15 cellular contexts compared by ENCODE assay signal in genomic region chr12:108827941-108828340, GRCh38. TPM values are rescaled to one million over a fixed set of nuclear protein-coding genes. Genes with fewer than 3 reads are reported as not detected.
DNase-seq lines count a peak whose midpoint lies in the region; ATAC-seq lines count a peak whose summit lies in the region.
"Had no signal": no experiment of that assay in that cellular context is flagged by ENCODE, and none has a peak within 500 bp of the region (broad histone marks: within the 10 kb centered on the region; RNA-seq: fewer than 3 reads in every experiment).

No MANE protein-coding gene starts in this region.

- H3K18ac ChIP-seq in mesenchymal stem cell (ENCODE audit: low read depth in 1 of 2, low read length in 2 of 2) = peak overlapping the region; percentile 75 to 79
- H3K18ac ChIP-seq in mesendoderm (ENCODE audit: low read length) = no peak overlapping the region

- peak overlapping the region in 1 of 2 experiments; percentile 63 for H3K23ac ChIP-seq in mesenchymal stem cell (ENCODE audit: low read length in 2 of 2)
- H3K23ac ChIP-seq in mesendoderm (ENCODE audit: low read length) = no peak overlapping the region

- H2BK120ac ChIP-seq in mesenchymal stem cell (ENCODE audit: low read depth, low read length) = peak overlapping the region; percentile 43
- no peak overlapping the region for H2BK120ac ChIP-seq in mesendoderm (ENCODE audit: low read depth, low read length)

- DNase-seq in RPMI7951 (ENCODE audit: low read depth) (peak; percentile 37), mesenchymal stem cell (no peak), mesendoderm (no peak)
- DNase-seq: activated CD4-positive, CD25-positive, alpha-beta regulatory T cell treated with anti-CD3 and anti-CD28 coated beads, Interleukin-2, amount 50 U/mL, for 72 hours; activated T-cell treated with anti-CD3 and anti-CD28 coated beads, Interleukin-2, amount 50 U/mL, for 1 hour; CD4-positive, CD25-positive, alpha-beta regulatory T cell; NCI-H526 had no signal

- peaks cover 34% of the 10 kb centered on the region for H3K4me1 ChIP-seq in mesenchymal stem cell (ENCODE audit: control insufficient read depth, insufficient read depth, low read depth, low read length)
- H3K4me1 ChIP-seq in stomach smooth muscle (ENCODE audit: control insufficient read depth, insufficient read depth, low read length) = peaks cover 46% of the 10 kb centered on the region
- H3K4me1 ChIP-seq in mesendoderm (ENCODE audit: control insufficient read depth, low read depth, low read length) = peaks cover 4% of the 10 kb centered on the region

- H2AK5ac ChIP-seq in mesenchymal stem cell (ENCODE audit: low read length, severe bottlenecking) = peak overlapping the region; percentile 97
- H2AK5ac ChIP-seq in mesendoderm (ENCODE audit: low read length) = no peak overlapping the region

- H2BK12ac ChIP-seq in mesenchymal stem cell (ENCODE audit: low read length in 2 of 2) = peak overlapping the region; percentile 29 to 80

- H2BK5ac ChIP-seq in mesenchymal stem cell (ENCODE audit: low read depth, low read length, poor library complexity, severe bottlenecking) (peak overlapping the region; percentile 98), mesendoderm (ENCODE audit: low read length) (no peak overlapping the region)

- H3K4ac ChIP-seq in mesenchymal stem cell (ENCODE audit: low read depth in 1 of 2, low read length in 2 of 2) = peak overlapping the region; percentile 18 to 72
- H3K4ac ChIP-seq in mesendoderm (ENCODE audit: low read depth, low read length) = no peak overlapping the region

- H2AFZ ChIP-seq in mesenchymal stem cell (ENCODE audit: low read depth, low read length) = no peak overlapping the region

- H3K27me3 ChIP-seq in mesenchymal stem cell (ENCODE audit: control insufficient read depth in 1 of 2, insufficient read depth in 1 of 2, low read length in 2 of 2) (no peaks in the 10 kb centered on the region), stomach smooth muscle (ENCODE audit: control insufficient read depth in 1 of 2, insufficient read depth in 2 of 2, low read length in 2 of 2) (no peaks in the 10 kb centered on the region), mesendoderm (ENCODE audit: insufficient read depth, low read length, poor library complexity) (no peaks in the 10 kb centered on the region)

- no peak overlapping the region for H3K56ac ChIP-seq in mesendoderm (ENCODE audit: low read length)

- H3K4me3 ChIP-seq in mesenchymal stem cell (ENCODE audit: insufficient read depth in 1 of 2, low read depth in 1 of 2, low read length in 2 of 2) (no peak overlapping the region), stomach smooth muscle (ENCODE audit: low read length in 2 of 2) (no peak overlapping the region), mesendoderm (ENCODE audit: low read length) (no peak overlapping the region)

- no peaks in the 10 kb centered on the region for H3K79me2 ChIP-seq in mesendoderm (ENCODE audit: control insufficient read depth, insufficient read depth, low read length)

- H3K14ac ChIP-seq in mesenchymal stem cell (ENCODE audit: low read length in 2 of 2) = peak overlapping the region in 1 of 2 experiments; percentile 98

- peak overlapping the region; percentile 97 for H4K91ac ChIP-seq in mesenchymal stem cell (ENCODE audit: low read length)

- H4K8ac ChIP-seq in mesenchymal stem cell (ENCODE audit: low read length) = peak overlapping the region; percentile 95
- H4K8ac ChIP-seq in mesendoderm (ENCODE audit: low read depth, low read length) = no peak overlapping the region

- no peaks in the 10 kb centered on the region for H3K9me3 ChIP-seq in mesenchymal stem cell (ENCODE audit: control insufficient read depth, low read length)
- no peaks in the 10 kb centered on the region for H3K9me3 ChIP-seq in stomach smooth muscle (ENCODE audit: control insufficient read depth in 2 of 2, low read length in 2 of 2)

- peaks cover 21 to 50% of the 10 kb centered on the region in 2 experiments for H3K36me3 ChIP-seq in mesenchymal stem cell (ENCODE audit: control insufficient read depth in 1 of 2, insufficient read depth in 2 of 2, low read depth in 1 of 2, low read length in 2 of 2)
- peaks cover 12 to 19% of the 10 kb centered on the region in 2 donors for H3K36me3 ChIP-seq in stomach smooth muscle (ENCODE audit: control insufficient read depth in 2 of 2, insufficient read depth in 2 of 2, low read length in 2 of 2)
- no peaks in the 10 kb centered on the region for H3K36me3 ChIP-seq in mesendoderm (ENCODE audit: control insufficient read depth, insufficient read depth, low read length)

- WGBS in mesenchymal stem cell = 76% methylated on average over 8 of the region's 8 CpGs
- WGBS in mesendoderm (ENCODE audit: extremely low coverage, insufficient coverage, low lambda C conversion rate) = no CpG with 5 or more reads among the region's 8 CpGs

- H2BK15ac ChIP-seq in mesenchymal stem cell (ENCODE audit: low read depth, poor library complexity, severe bottlenecking) (peak overlapping the region; percentile 29), mesendoderm (replicated peaks; ENCODE audit: low read depth) (no peak overlapping the region)

- H3K9ac ChIP-seq in mesenchymal stem cell (ENCODE audit: low read length) (peak overlapping the region; percentile 96), stomach smooth muscle (ENCODE audit: low read length in 2 of 2) (no peak overlapping the region), mesendoderm (ENCODE audit: low read length) (no peak overlapping the region)

- H3K27ac ChIP-seq in cingulate gyrus (ENCODE audit: low read depth, low read length) (peak overlapping the region; percentile 62), mesenchymal stem cell (ENCODE audit: low read length, poor library complexity, severe bottlenecking) (peak overlapping the region; percentile 97), stomach smooth muscle (ENCODE audit: low read length) (peak overlapping the region; percentile 75), mesendoderm (ENCODE audit: low read depth, low read length) (no peak overlapping the region)

- no peak overlapping the region for H3K4me2 ChIP-seq in mesenchymal stem cell (ENCODE audit: low read length, poor library complexity, severe bottlenecking)
- H3K4me2 ChIP-seq in mesendoderm (ENCODE audit: low read length) = no peak overlapping the region

- H3K79me1 ChIP-seq in mesenchymal stem cell (replicated peaks; ENCODE audit: low read length, poor library complexity, severe bottlenecking) = peaks cover 5% of the 10 kb centered on the region
- no peaks in the 10 kb centered on the region for H3K79me1 ChIP-seq in mesendoderm (ENCODE audit: low read length)

- ATAC-seq in HG03378 (IDR thresholded peaks at IDR 0.05; ENCODE audit: unreplicated experiment) = no peak
- ATAC-seq in GM18873 (IDR thresholded peaks at IDR 0.05; ENCODE audit: low FRiP score, unreplicated experiment) = no peak
- ATAC-seq in HG02884 (IDR thresholded peaks at IDR 0.05; ENCODE audit: unreplicated experiment) = no peak
- ATAC-seq: left lobe of liver had no signal

- H4K5ac ChIP-seq in mesendoderm (ENCODE audit: low read length) = no peak overlapping the region

RNA-seq across cellular contexts. Expression of gene SSH1, which starts 29.4 kb away (rescaled TPM):
- 21.1 and 23.7 TPM in 2 replicates for total RNA-seq in RPMI7951 (2014; rRNA removed; shearing (Covaris generic))
- polyA plus RNA-seq in mesenchymal stem cell (2013, experiment 1 of 2) = 42.7 TPM
- polyA plus RNA-seq in mesenchymal stem cell (2013, experiment 2 of 2) = 38.8 TPM
- polyA plus RNA-seq in mesendoderm (2013, experiment 1 of 2) = 7.0 TPM
- polyA plus RNA-seq in mesendoderm (2013, experiment 2 of 2) = 7.5 TPM

RNA-seq across cellular contexts. Expression of gene DAO, which starts 52.0 kb away (rescaled TPM):
- total RNA-seq in RPMI7951 (2014; rRNA removed; shearing (Covaris generic)) = not detected in 2 replicates
- polyA plus RNA-seq in mesenchymal stem cell (2013, experiment 1 of 2) = not detected
- not detected for polyA plus RNA-seq in mesenchymal stem cell (2013, experiment 2 of 2)
- not detected for polyA plus RNA-seq in mesendoderm (2013, experiment 1 of 2)
- not detected for polyA plus RNA-seq in mesendoderm (2013, experiment 2 of 2)
- total RNA-seq: bronchial epithelial cell; CD4-positive, CD25-positive, alpha-beta regulatory T cell; sciatic nerve had no signal
- polyA plus RNA-seq: CD4-positive, CD25-positive, alpha-beta regulatory T cell had no signal
